1 cellular context compared by ENCODE assay signal in genomic region chr1:153919879-153920852, GRCh38.
TF ChIP-seq lines count a peak whose summit lies in the region.

No MANE protein-coding gene starts in this region.

TF ChIP-seq in HEK293, 187 proteins besides CTCF, POLR2A, EP300 and RAD21 (continued from another document):
- TF ChIP-seq, protein P1, sequence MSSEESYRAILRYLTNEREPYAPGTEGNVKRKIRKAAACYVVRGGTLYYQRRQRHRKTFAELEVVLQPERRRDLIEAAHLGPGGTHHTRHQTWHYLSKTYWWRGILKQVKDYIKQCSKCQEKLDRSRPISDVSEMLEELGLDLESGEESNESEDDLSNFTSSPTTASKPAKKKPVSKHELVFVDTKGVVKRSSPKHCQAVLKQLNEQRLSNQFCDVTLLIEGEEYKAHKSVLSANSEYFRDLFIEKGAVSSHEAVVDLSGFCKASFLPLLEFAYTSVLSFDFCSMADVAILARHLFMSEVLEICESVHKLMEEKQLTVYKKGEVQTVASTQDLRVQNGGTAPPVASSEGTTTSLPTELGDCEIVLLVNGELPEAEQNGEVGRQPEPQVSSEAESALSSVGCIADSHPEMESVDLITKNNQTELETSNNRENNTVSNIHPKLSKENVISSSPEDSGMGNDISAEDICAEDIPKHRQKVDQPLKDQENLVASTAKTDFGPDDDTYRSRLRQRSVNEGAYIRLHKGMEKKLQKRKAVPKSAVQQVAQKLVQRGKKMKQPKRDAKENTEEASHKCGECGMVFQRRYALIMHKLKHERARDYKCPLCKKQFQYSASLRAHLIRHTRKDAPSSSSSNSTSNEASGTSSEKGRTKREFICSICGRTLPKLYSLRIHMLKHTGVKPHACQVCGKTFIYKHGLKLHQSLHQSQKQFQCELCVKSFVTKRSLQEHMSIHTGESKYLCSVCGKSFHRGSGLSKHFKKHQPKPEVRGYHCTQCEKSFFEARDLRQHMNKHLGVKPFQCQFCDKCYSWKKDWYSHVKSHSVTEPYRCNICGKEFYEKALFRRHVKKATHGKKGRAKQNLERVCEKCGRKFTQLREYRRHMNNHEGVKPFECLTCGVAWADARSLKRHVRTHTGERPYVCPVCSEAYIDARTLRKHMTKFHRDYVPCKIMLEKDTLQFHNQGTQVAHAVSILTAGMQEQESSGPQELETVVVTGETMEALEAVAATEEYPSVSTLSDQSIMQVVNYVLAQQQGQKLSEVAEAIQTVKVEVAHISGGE (tag by site-specific recombination; conservative IDR thresholded peaks at IDR 0.05; ENCODE audit: low read depth), result peak; percentile 92
- TF ChIP-seq ZIC2 (tag by site-specific recombination; IDR thresholded peaks at IDR 0.05), result peak; percentile 74
